24 cellular contexts compared by ENCODE assay signal in the genomic region with DNA sequence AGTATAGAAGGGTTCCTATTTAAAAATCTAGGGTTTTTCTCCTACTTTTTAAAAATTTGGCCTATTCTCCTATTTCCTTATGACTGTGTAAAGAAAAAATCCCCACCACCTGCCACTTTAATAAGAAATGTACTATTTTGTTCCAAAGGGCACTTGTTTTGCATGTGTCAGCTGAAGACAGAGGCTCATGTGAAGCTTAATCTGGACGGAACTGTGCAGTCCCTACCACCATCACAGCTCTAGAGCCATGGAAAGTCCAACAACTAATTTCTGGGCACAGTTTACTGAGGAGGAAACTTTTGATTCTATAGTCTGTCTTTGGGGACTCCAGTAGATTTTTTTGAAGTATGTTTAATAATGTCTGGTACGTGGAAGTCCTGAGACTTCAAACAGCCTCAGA.
DNase-seq lines count a peak whose midpoint lies in the region; ATAC-seq and TF ChIP-seq lines count a peak whose summit lies in the region.
"Had no signal": no experiment of that assay in that cellular context is flagged by ENCODE, and none has a peak within 500 bp of the region (broad histone marks: within the 10 kb centered on the region; RNA-seq: fewer than 3 reads in every experiment).

No MANE protein-coding gene starts in this region.

- H3K27me3 Mint-ChIP-seq in activated naive CD8-positive, alpha-beta T cell treated with anti-CD3 and anti-CD28 coated beads, Interleukin-2, amount 50 U/mL, for 24 hours: peaks cover 25% of the 10 kb centered on the region
- peaks cover 26% of the 10 kb centered on the region for H3K27me3 Mint-ChIP-seq in activated naive CD8-positive, alpha-beta T cell treated with anti-CD3 and anti-CD28 coated beads for 36 hours
- peaks cover 4% of the 10 kb centered on the region for H3K27me3 Mint-ChIP-seq in GM23338 (ENCODE audit: insufficient read depth, low read depth, poor library complexity)
- H3K27me3 Mint-ChIP-seq in activated T-helper 1 cell treated with anti-CD3 and anti-CD28 coated beads, Interleukin-12 subunit alpha, Interleukin-12 subunit beta, Interleukin-2, Interleukin-4 antibody, amounts not matched to agents 30 ng/mL and 10 ng/mL and 1 ng/mL, durations not matched to agents 14 hours and 24 hours and 36 hours (ENCODE audit: insufficient read depth): peaks cover 5% of the 10 kb centered on the region
- H3K27me3 Mint-ChIP-seq in stimulated activated memory B cell treated with anti-CD40 and anti-IgM and Interleukin-4, amounts not matched to agents 10 μg/mL and 1 μg/mL and 100 μg/mL, for 72 hours: no peaks in the 10 kb centered on the region
- H3K27me3 Mint-ChIP-seq: CD4-positive, alpha-beta T cell had no signal

- 91 to 95% (median 94%) methylated on average over 2 of the region's 2 CpGs for WGBS in stomach, 5 donors

- intact Hi-C loops in activated T-helper 1 cell treated with anti-CD3 and anti-CD28 coated beads, Interleukin-12 subunit alpha, Interleukin-12 subunit beta, Interleukin-2, Interleukin-4 antibody, amounts not matched to agents 30 ng/mL and 10 ng/mL and 1 ng/mL, durations not matched to agents 14 hours and 24 hours and 36 hours (cut with micrococcal nuclease): loop anchor here (1.0 kb wide), 1 partner anchor 8 kb away; no protein-coding TSS in a partner anchor
- intact Hi-C loops in stomach (cut with DNase I; ENCODE audit: low total_unique reads): no loop called here

- no peak overlapping the region for H3K4me2 ChIP-seq in GM23338
- H3K4me2 ChIP-seq: A549; BLaER1 treated with 17β-estradiol and CSF1 and Interleukin-3, amounts not matched to agents 10 nM and 100 nM had no signal

- H3K27ac ChIP-seq in GM23338 (ENCODE audit: low read depth) (no peak overlapping the region), stomach (no peak overlapping the region)
- H3K27ac ChIP-seq: A549; BLaER1 treated with 17β-estradiol and CSF1 and Interleukin-3, amounts not matched to agents 10 nM and 100 nM; GM23248 had no signal

- H4K20me1 ChIP-seq in GM23338 (replicated peaks; ENCODE audit: insufficient read depth): no peaks in the 10 kb centered on the region
- H4K20me1 ChIP-seq: BLaER1 treated with 17β-estradiol and CSF1 and Interleukin-3, amounts not matched to agents 10 nM and 100 nM had no signal

- peak overlapping the region; percentile 24 for H3K27ac Mint-ChIP-seq in activated naive CD8-positive, alpha-beta T cell treated with anti-CD3 and anti-CD28 coated beads, Interleukin-2, amount 50 U/mL, for 24 hours
- no peak overlapping the region for H3K27ac Mint-ChIP-seq in activated naive CD8-positive, alpha-beta T cell treated with anti-CD3 and anti-CD28 coated beads for 36 hours
- H3K27ac Mint-ChIP-seq in GM23338: no peak overlapping the region
- peak overlapping the region; percentile 9 for H3K27ac Mint-ChIP-seq in activated T-helper 1 cell treated with anti-CD3 and anti-CD28 coated beads, Interleukin-12 subunit alpha, Interleukin-12 subunit beta, Interleukin-2, Interleukin-4 antibody, amounts not matched to agents 30 ng/mL and 10 ng/mL and 1 ng/mL, durations not matched to agents 14 hours and 24 hours and 36 hours
- no peak overlapping the region for H3K27ac Mint-ChIP-seq in stimulated activated memory B cell treated with anti-CD40 and anti-IgM and Interleukin-4, amounts not matched to agents 10 μg/mL and 1 μg/mL and 100 μg/mL, for 72 hours
- H3K27ac Mint-ChIP-seq: CD14-positive monocyte; CD4-positive, alpha-beta T cell; CD8-positive, alpha-beta memory T cell; HFFc6 had no signal

- H3K27me3 ChIP-seq in GM23338 (ENCODE audit: insufficient read depth) (no peaks in the 10 kb centered on the region), stomach (no peaks in the 10 kb centered on the region)
- H3K27me3 ChIP-seq: BE2C; BLaER1 treated with 17β-estradiol and CSF1 and Interleukin-3, amounts not matched to agents 10 nM and 100 nM had no signal

- peaks cover 37% of the 10 kb centered on the region for H3K4me1 Mint-ChIP-seq in activated naive CD8-positive, alpha-beta T cell treated with anti-CD3 and anti-CD28 coated beads, Interleukin-2, amount 50 U/mL, for 24 hours
- peaks cover 16% of the 10 kb centered on the region for H3K4me1 Mint-ChIP-seq in activated naive CD8-positive, alpha-beta T cell treated with anti-CD3 and anti-CD28 coated beads for 36 hours
- no peaks in the 10 kb centered on the region for H3K4me1 Mint-ChIP-seq in GM23338
- peaks cover 52% of the 10 kb centered on the region for H3K4me1 Mint-ChIP-seq in activated T-helper 1 cell treated with anti-CD3 and anti-CD28 coated beads, Interleukin-12 subunit alpha, Interleukin-12 subunit beta, Interleukin-2, Interleukin-4 antibody, amounts not matched to agents 30 ng/mL and 10 ng/mL and 1 ng/mL, durations not matched to agents 14 hours and 24 hours and 36 hours (ENCODE audit: low read depth)
- peaks cover 20% of the 10 kb centered on the region for H3K4me1 Mint-ChIP-seq in stimulated activated memory B cell treated with anti-CD40 and anti-IgM and Interleukin-4, amounts not matched to agents 10 μg/mL and 1 μg/mL and 100 μg/mL, for 72 hours

- H3K9me3 ChIP-seq in stomach: no peaks in the 10 kb centered on the region
- H3K9me3 ChIP-seq: A549; BE2C; BLaER1 treated with 17β-estradiol and CSF1 and Interleukin-3, amounts not matched to agents 10 nM and 100 nM; HAP-1 had no signal

- no peak for TF ChIP-seq POLR2A in stomach (IDR thresholded peaks at IDR 0.05)

- H3K36me3 ChIP-seq in GM23338 (ENCODE audit: insufficient read depth) (no peaks in the 10 kb centered on the region), stomach (no peaks in the 10 kb centered on the region)
- H3K36me3 ChIP-seq: BE2C; BLaER1 treated with 17β-estradiol and CSF1 and Interleukin-3, amounts not matched to agents 10 nM and 100 nM; HAP-1 had no signal

- H3K4me3 ChIP-seq in GM23338 (no peak overlapping the region), stomach (no peak overlapping the region)
- H3K4me3 ChIP-seq: A549; BLaER1 treated with 17β-estradiol and CSF1 and Interleukin-3, amounts not matched to agents 10 nM and 100 nM; GM23248; HAP-1 had no signal

- H3K79me2 ChIP-seq in GM23338 (replicated peaks; ENCODE audit: insufficient read depth): no peaks in the 10 kb centered on the region

- no peak for TF ChIP-seq EP300 in stomach (IDR thresholded peaks at IDR 0.05)

- H3K4me3 Mint-ChIP-seq in activated naive CD8-positive, alpha-beta T cell treated with anti-CD3 and anti-CD28 coated beads, Interleukin-2, amount 50 U/mL, for 24 hours: no peak overlapping the region
- H3K4me3 Mint-ChIP-seq in activated naive CD8-positive, alpha-beta T cell treated with anti-CD3 and anti-CD28 coated beads for 36 hours: no peak overlapping the region
- no peak overlapping the region for H3K4me3 Mint-ChIP-seq in GM23338
- no peak overlapping the region for H3K4me3 Mint-ChIP-seq in activated T-helper 1 cell treated with anti-CD3 and anti-CD28 coated beads, Interleukin-12 subunit alpha, Interleukin-12 subunit beta, Interleukin-2, Interleukin-4 antibody, amounts not matched to agents 30 ng/mL and 10 ng/mL and 1 ng/mL, durations not matched to agents 14 hours and 24 hours and 36 hours
- no peak overlapping the region for H3K4me3 Mint-ChIP-seq in stimulated activated memory B cell treated with anti-CD40 and anti-IgM and Interleukin-4, amounts not matched to agents 10 μg/mL and 1 μg/mL and 100 μg/mL, for 72 hours
- H3K4me3 Mint-ChIP-seq: CD14-positive monocyte; CD4-positive, alpha-beta T cell; CD8-positive, alpha-beta memory T cell; HFFc6 had no signal

- no peak for ATAC-seq in activated naive CD8-positive, alpha-beta T cell treated with anti-CD3 and anti-CD28 coated beads, Interleukin-2, amount 50 U/mL, for 24 hours
- ATAC-seq in GM23338 (no peak), HG03175 (IDR thresholded peaks at IDR 0.05; ENCODE audit: unreplicated experiment) (no peak)
- peak; percentile 76 for ATAC-seq in stimulated activated memory B cell treated with anti-CD40 and anti-IgM and Interleukin-4, amounts not matched to agents 10 μg/mL and 1 μg/mL and 100 μg/mL, for 72 hours
- ATAC-seq: A549 had no signal

- H3K36me3 Mint-ChIP-seq in activated naive CD8-positive, alpha-beta T cell treated with anti-CD3 and anti-CD28 coated beads, Interleukin-2, amount 50 U/mL, for 24 hours (ENCODE audit: low read depth): no peaks in the 10 kb centered on the region
- H3K36me3 Mint-ChIP-seq in activated naive CD8-positive, alpha-beta T cell treated with anti-CD3 and anti-CD28 coated beads for 36 hours: peaks cover 1% of the 10 kb centered on the region
- H3K36me3 Mint-ChIP-seq in GM23338 (ENCODE audit: low read depth): no peaks in the 10 kb centered on the region
- H3K36me3 Mint-ChIP-seq in activated T-helper 1 cell treated with anti-CD3 and anti-CD28 coated beads, Interleukin-12 subunit alpha, Interleukin-12 subunit beta, Interleukin-2, Interleukin-4 antibody, amounts not matched to agents 30 ng/mL and 10 ng/mL and 1 ng/mL, durations not matched to agents 14 hours and 24 hours and 36 hours (ENCODE audit: low read depth): peaks cover 17% of the 10 kb centered on the region
- H3K36me3 Mint-ChIP-seq in stimulated activated memory B cell treated with anti-CD40 and anti-IgM and Interleukin-4, amounts not matched to agents 10 μg/mL and 1 μg/mL and 100 μg/mL, for 72 hours: no peaks in the 10 kb centered on the region
- H3K36me3 Mint-ChIP-seq: CD14-positive monocyte; CD8-positive, alpha-beta memory T cell had no signal

- DNase-seq in activated naive CD8-positive, alpha-beta T cell treated with anti-CD3 and anti-CD28 coated beads, Interleukin-2, amount 50 U/mL, for 24 hours: no peak
- no peak for DNase-seq in activated naive CD8-positive, alpha-beta T cell treated with anti-CD3 and anti-CD28 coated beads for 36 hours
- DNase-seq in GM23338 (ENCODE audit: low spot score): no peak
- no peak for DNase-seq in activated T-helper 1 cell treated with anti-CD3 and anti-CD28 coated beads, Interleukin-12 subunit alpha, Interleukin-12 subunit beta, Interleukin-2, Interleukin-4 antibody, amounts not matched to agents 30 ng/mL and 10 ng/mL and 1 ng/mL, durations not matched to agents 14 hours and 24 hours and 36 hours (ENCODE audit: low spot score)
- no peak for DNase-seq in stomach
- no peak for DNase-seq in GDM1 (lab: John Stamatoyannopoulos, UW)
- DNase-seq: 8988T; ACHN; AML-193; BE2C; CD4-positive, alpha-beta T cell; CD8-positive, alpha-beta memory T cell; DMS 273 treated with DMSO at 0.1 percent for 48 hours; DMS79; EL; GF-D8; GM23248; HFFc6 had no signal

- H3K4me1 ChIP-seq in GM23338 (ENCODE audit: insufficient read depth): no peaks in the 10 kb centered on the region
- no peaks in the 10 kb centered on the region for H3K4me1 ChIP-seq in stomach
- H3K4me1 ChIP-seq: A549, BE2C, HAP-1 had no signal

- H3K9me2 ChIP-seq in GM23338 (ENCODE audit: insufficient read depth): no peaks in the 10 kb centered on the region

- peak overlapping the region; percentile 49; the same call in 1 of the 2 replicates for H2AFZ ChIP-seq in GM23338
- H2AFZ ChIP-seq: GM23248 had no signal

- peaks cover 6% of the 10 kb centered on the region for H3K9me3 Mint-ChIP-seq in activated naive CD8-positive, alpha-beta T cell treated with anti-CD3 and anti-CD28 coated beads, Interleukin-2, amount 50 U/mL, for 24 hours
- H3K9me3 Mint-ChIP-seq in activated naive CD8-positive, alpha-beta T cell treated with anti-CD3 and anti-CD28 coated beads for 36 hours: peaks cover 3% of the 10 kb centered on the region
- no peaks in the 10 kb centered on the region for H3K9me3 Mint-ChIP-seq in GM23338
- peaks cover 15% of the 10 kb centered on the region for H3K9me3 Mint-ChIP-seq in activated T-helper 1 cell treated with anti-CD3 and anti-CD28 coated beads, Interleukin-12 subunit alpha, Interleukin-12 subunit beta, Interleukin-2, Interleukin-4 antibody, amounts not matched to agents 30 ng/mL and 10 ng/mL and 1 ng/mL, durations not matched to agents 14 hours and 24 hours and 36 hours
- no peaks in the 10 kb centered on the region for H3K9me3 Mint-ChIP-seq in stimulated activated memory B cell treated with anti-CD40 and anti-IgM and Interleukin-4, amounts not matched to agents 10 μg/mL and 1 μg/mL and 100 μg/mL, for 72 hours
- H3K9me3 Mint-ChIP-seq: CD4-positive, alpha-beta T cell; CD8-positive, alpha-beta memory T cell; HFFc6 had no signal

- H3F3A ChIP-seq in GM23338 (replicated peaks; ENCODE audit: low read depth): no peaks in the 10 kb centered on the region

- TF ChIP-seq CTCF in GM23338 (conservative IDR thresholded peaks at IDR 0.05; ENCODE audit: low read depth in 2 of 2): no peak
- no peak for TF ChIP-seq CTCF in stomach (IDR thresholded peaks at IDR 0.05)

Comparison
In these comparisons a context has a peak if more than half of its experiments do, and no peak if none do; other contexts are left out.
1. H3K27ac Mint-ChIP-seq: peak in activated naive CD8-positive, alpha-beta T cell treated with anti-CD3 and anti-CD28 coated beads, Interleukin-2, amount 50 U/mL, for 24 hours (single experiment) and activated T-helper 1 cell treated with anti-CD3 and anti-CD28 coated beads, Interleukin-12 subunit alpha, Interleukin-12 subunit beta, Interleukin-2, Interleukin-4 antibody, amounts not matched to agents 30 ng/mL and 10 ng/mL and 1 ng/mL, durations not matched to agents 14 hours and 24 hours and 36 hours (single experiment); none in activated naive CD8-positive, alpha-beta T cell treated with anti-CD3 and anti-CD28 coated beads for 36 hours (single experiment), GM23338 (single experiment) and stimulated activated memory B cell treated with anti-CD40 and anti-IgM and Interleukin-4, amounts not matched to agents 10 μg/mL and 1 μg/mL and 100 μg/mL, for 72 hours (single experiment).